ENCODE assay signal across 17 cellular contexts in the genomic region with DNA sequence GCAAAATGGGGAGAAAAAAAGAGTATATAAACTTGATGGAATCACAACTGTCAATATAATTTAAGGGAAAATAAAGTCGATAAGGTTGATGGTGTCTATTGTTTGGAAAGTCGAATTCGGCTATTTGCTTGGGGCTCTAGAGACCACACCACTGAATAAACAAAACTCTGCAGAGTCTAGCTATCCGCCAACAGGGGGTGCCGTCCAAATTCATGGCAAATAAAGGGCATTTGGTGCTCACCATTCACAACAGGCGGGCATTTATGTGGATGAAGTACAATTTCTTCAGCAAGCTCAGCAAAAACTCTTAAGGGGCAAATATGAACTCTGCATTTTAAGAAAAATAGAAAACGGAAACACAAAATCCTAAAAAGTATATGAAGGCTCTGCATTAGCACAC. TPM values are rescaled to one million over a fixed set of nuclear protein-coding genes. Genes with fewer than 3 reads are reported as not detected.
A peak's percentile ranks its signal among the peaks of the same experiment; 100 is the strongest.
DNase-seq lines count a peak whose midpoint lies in the region; ATAC-seq, FAIRE-seq and TF ChIP-seq lines count a peak whose summit lies in the region.
"Had no signal": no experiment of that assay in that cellular context is flagged by ENCODE, and none has a peak within 500 bp of the region (broad histone marks: within the 10 kb centered on the region; RNA-seq: fewer than 3 reads in every experiment).

No MANE protein-coding gene starts in this region.

- TF ChIP-seq POLR2A in H1 (IDR thresholded peaks at IDR 0.05; ENCODE audit: control extremely low read depth in 1 of 2, low read depth in 2 of 2, low read length in 2 of 2): no peak

- no peak overlapping the region for H4K5ac ChIP-seq in H1 (ENCODE audit: insufficient read length, low read depth, low read length)

- POLR2A ChIA-PET in H1 (lab: Charles Lee; ENCODE audit: partially characterized antibody) (no interaction called here), Caco-2 (lab: Charles Lee) (no interaction called here)

- no peaks in the 10 kb centered on the region for H3K79me2 ChIP-seq in H1 (ENCODE audit: control insufficient read depth in 1 of 2, insufficient read depth in 2 of 2, low read length in 2 of 2)

- H2BK5ac ChIP-seq in H1 (ENCODE audit: low read depth, low read length): no peak overlapping the region

- no peaks in the 10 kb centered on the region; the same call in 1 of the 2 replicates for H3K23me2 ChIP-seq in H1 (ENCODE audit: low read depth, low read length)

- 90% methylated on average over 7 of the region's 7 CpGs; no CpG with 5 or more reads in 1 of the 2 experiments for WGBS in H1 (ENCODE audit: extremely low coverage in 1 of 2, insufficient coverage in 1 of 2, insufficient read length in 1 of 2, insufficient replicate concordance in 2 of 2, low coverage in 1 of 2, low lambda C conversion rate in 2 of 2, missing lambda C conversion rate in 1 of 2), 2 experiments

- no peak overlapping the region for H2BK12ac ChIP-seq in H1 (ENCODE audit: low read depth, low read length)

- DNase-seq in NCI-H748 (lab: John Stamatoyannopoulos, UW; ENCODE audit: unreplicated experiment) (peak; percentile 7), NCI-H748 treated with DMSO at 0.1 percent for 48 hours (lab: John Stamatoyannopoulos, UW) (no peak), NCI-H69 (lab: John Stamatoyannopoulos, UW) (peak; percentile 41), H1 (ENCODE audit: low read depth in 1 of 2, low spot score in 2 of 2) (no peak), retinal pigment epithelial cell (ENCODE audit: low read depth) (no peak), epidermal melanocyte (ENCODE audit: insufficient read length, low spot score) (no peak), Caco-2 (no peak)
- DNase-seq: ACHN; activated CD4-positive, alpha-beta T cell treated with anti-CD3 and anti-CD28 coated beads, Interleukin-2, amount 50 U/mL, for 48 hours; activated gamma-delta T cell; natural killer cell; NCI-H1092; NCI-H510A treated with DMSO at 0.1 percent for 48 hours; T-cell; tibial artery had no signal

- H4K20me1 ChIP-seq in H1 (replicated peaks in 1 of 2; ENCODE audit: control insufficient read depth in 1 of 2, insufficient read depth in 2 of 2, low read length in 2 of 2): no peaks in the 10 kb centered on the region

- no peak overlapping the region for H4K8ac ChIP-seq in H1 (ENCODE audit: extremely low read depth, insufficient read depth, low read length)

- H3K36me3 ChIP-seq in H1 (ENCODE audit: control insufficient read depth in 2 of 4, insufficient read depth in 4 of 4, low read length in 3 of 4): no peaks in the 10 kb centered on the region
- H3K36me3 ChIP-seq in Caco-2 (ENCODE audit: control insufficient read depth, insufficient read depth, low read length): no peaks in the 10 kb centered on the region
- H3K36me3 ChIP-seq: tibial artery had no signal

- H3K27me3 Mint-ChIP-seq in Caco-2 (ENCODE audit: insufficient read depth, unreplicated experiment): peaks cover 5% of the 10 kb centered on the region
- H3K27me3 Mint-ChIP-seq: central memory CD8-positive, alpha-beta T cell; T-cell had no signal

- H2AK5ac ChIP-seq in H1 (ENCODE audit: low read depth, low read length): no peak overlapping the region

- no TSS peak for BruUV-seq in Caco-2 (replicated peaks; lab: Mats Ljungman, UMichigan)

- no peak overlapping the region for H3K4me2 ChIP-seq in H1 (ENCODE audit: insufficient read depth in 1 of 2, low read depth in 2 of 2, low read length in 2 of 2)

- no peak for ATAC-seq in HG03196 (IDR thresholded peaks at IDR 0.05; ENCODE audit: unreplicated experiment)
- ATAC-seq: natural killer cell, T-cell had no signal

- no peak overlapping the region for H3K9ac ChIP-seq in H1 (replicated peaks in 1 of 4; ENCODE audit: extremely low read depth in 1 of 4, low read depth in 3 of 4, low read length in 3 of 4)

- TF ChIP-seq EP300 in H1 (IDR thresholded peaks at IDR 0.05; ENCODE audit: borderline replicate concordance in 1 of 2, low read depth in 2 of 2, low read length in 2 of 2): no peak

- CTCF ChIA-PET in H1 (lab: Charles Lee; ENCODE audit: partially characterized antibody) (interaction anchor here (0.5 to 3.3 kb wide), 24 partner anchors 9 to 1430 kb away, joined by 3 to 21 read pairs (median 3); no protein-coding TSS in a partner anchor), Caco-2 (lab: Charles Lee) (interaction anchor here (1.6 kb wide), 1 partner anchor 809 kb away, joined by 6 read pairs; no protein-coding TSS in a partner anchor)

- H3K27ac Mint-ChIP-seq in Caco-2 (ENCODE audit: unreplicated experiment): no peak overlapping the region
- H3K27ac Mint-ChIP-seq: natural killer cell, T-cell had no signal

- H3K4me3 ChIP-seq in H1 (ENCODE audit: extremely low read depth in 1 of 4, insufficient read depth in 2 of 4, low read depth in 3 of 4, low read length in 4 of 4) (no peak overlapping the region), retinal pigment epithelial cell (ENCODE audit: low read length) (no peak overlapping the region), Caco-2 (ENCODE audit: low read depth, low read length) (no peak overlapping the region)
- H3K4me3 ChIP-seq: tibial artery had no signal

- H3K4me1 ChIP-seq in H1 (replicated peaks in 1 of 4; ENCODE audit: control insufficient read depth in 3 of 4, insufficient read depth in 4 of 4, low read length in 3 of 4) (no peaks in the 10 kb centered on the region), Caco-2 (no peaks in the 10 kb centered on the region)
- H3K4me1 ChIP-seq: tibial artery had no signal

- no peak overlapping the region for H3K23ac ChIP-seq in H1 (ENCODE audit: insufficient read length)

- H3K27ac ChIP-seq in H1 (ENCODE audit: low read depth, low read length): no peak overlapping the region
- H3K27ac ChIP-seq: tibial artery had no signal

- no peaks in the 10 kb centered on the region for H3K9me3 ChIP-seq in H1 (ENCODE audit: insufficient read depth in 2 of 2, low read depth in 1 of 2, low read length in 1 of 2)
- H3K9me3 ChIP-seq in Caco-2: no peaks in the 10 kb centered on the region
- H3K9me3 ChIP-seq: tibial artery had no signal

- H2BK20ac ChIP-seq in H1 (ENCODE audit: low read length): no peak overlapping the region

- TF ChIP-seq CTCF in H1 (IDR thresholded peaks at IDR 0.05; ENCODE audit: control extremely low read depth in 1 of 3, insufficient read depth in 1 of 3, low read depth in 1 of 3, low read length in 3 of 3) (peak; percentile 36 to 52 (median 49)), retinal pigment epithelial cell (conservative IDR thresholded peaks at IDR 0.05; ENCODE audit: low read depth, low read length) (peak; percentile 33), Caco-2 (IDR thresholded peaks at IDR 0.05; ENCODE audit: insufficient read depth in 1 of 2, low read depth in 1 of 2, low read length in 1 of 2, severe bottlenecking in 1 of 2, unreplicated experiment in 1 of 2) (no peak)

- H3K79me1 ChIP-seq in H1 (ENCODE audit: low read depth, low read length): no peaks in the 10 kb centered on the region

- no peak overlapping the region for H2BK120ac ChIP-seq in H1 (replicated peaks; ENCODE audit: low read depth, low read length)

- H3K4me1 Mint-ChIP-seq in Caco-2 (ENCODE audit: low read depth, unreplicated experiment): no peaks in the 10 kb centered on the region
- H3K4me1 Mint-ChIP-seq: central memory CD8-positive, alpha-beta T cell; natural killer cell; T-cell had no signal

- no peak overlapping the region for H2BK15ac ChIP-seq in H1 (ENCODE audit: low read length)

- H2AFZ ChIP-seq in H1 (ENCODE audit: low read length): no peak overlapping the region

- H3K14ac ChIP-seq in H1 (ENCODE audit: insufficient read length): no peak overlapping the region

- no peak overlapping the region for H3K56ac ChIP-seq in H1 (replicated peaks; ENCODE audit: insufficient read length, low read depth, low read length)

- no peaks in the 10 kb centered on the region for H3K36me3 Mint-ChIP-seq in Caco-2 (ENCODE audit: insufficient read depth, unreplicated experiment)
- H3K36me3 Mint-ChIP-seq: natural killer cell, T-cell had no signal

- H4K91ac ChIP-seq in H1 (replicated peaks; ENCODE audit: insufficient read length, low read length): no peak overlapping the region

- H3K4ac ChIP-seq in H1 (replicated peaks; ENCODE audit: insufficient read length, low read depth, low read length): no peak overlapping the region

- H3K4me3 Mint-ChIP-seq in Caco-2 (ENCODE audit: unreplicated experiment): no peak overlapping the region
- H3K4me3 Mint-ChIP-seq: central memory CD8-positive, alpha-beta T cell; natural killer cell; T-cell had no signal

- intact Hi-C loops in Caco-2 (cut with micrococcal nuclease; ENCODE audit: unreplicated experiment): loop anchor here (5.0 kb wide), 2 partner anchors 149 to 529 kb away; partner anchors contain the start of genes GNAI1 and GNAT3

- H3K27me3 ChIP-seq in H1 (replicated peaks in 1 of 4; ENCODE audit: control insufficient read depth in 3 of 4, extremely low read depth in 1 of 4, insufficient read depth in 3 of 4, low read length in 3 of 4) (no peaks in the 10 kb centered on the region), Caco-2 (replicated peaks; ENCODE audit: control insufficient read depth, insufficient read depth, low read length) (no peaks in the 10 kb centered on the region)
- H3K27me3 ChIP-seq: tibial artery had no signal

- TF ChIP-seq RAD21 in H1 (IDR thresholded peaks at IDR 0.05 in 1 of 2, conservative IDR thresholded peaks at IDR 0.05 in 1 of 2; ENCODE audit: low read depth in 2 of 2, low read length in 2 of 2): peak; percentile 27 to 47; a peak in 3 of 4 replicates

- no peaks in the 10 kb centered on the region for H3K9me3 Mint-ChIP-seq in Caco-2 (ENCODE audit: unreplicated experiment)
- H3K9me3 Mint-ChIP-seq: natural killer cell, T-cell had no signal

- no peak for FAIRE-seq in H1 (lab: Jason Lieb, UNC)

- H3K18ac ChIP-seq in H1 (ENCODE audit: extremely low read depth, low read length): no peak overlapping the region

TF ChIP-seq in H1, 55 proteins besides CTCF, POLR2A, EP300 and RAD21 (continues in another document):
- TF ChIP-seq, protein P1, sequence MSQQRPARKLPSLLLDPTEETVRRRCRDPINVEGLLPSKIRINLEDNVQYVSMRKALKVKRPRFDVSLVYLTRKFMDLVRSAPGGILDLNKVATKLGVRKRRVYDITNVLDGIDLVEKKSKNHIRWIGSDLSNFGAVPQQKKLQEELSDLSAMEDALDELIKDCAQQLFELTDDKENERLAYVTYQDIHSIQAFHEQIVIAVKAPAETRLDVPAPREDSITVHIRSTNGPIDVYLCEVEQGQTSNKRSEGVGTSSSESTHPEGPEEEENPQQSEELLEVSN (IDR thresholded peaks at IDR 0.05): no peak
- no peak for TF ChIP-seq PHF8 (conservative IDR thresholded peaks at IDR 0.05; ENCODE audit: low read depth, low read length)
- TF ChIP-seq NANOG (IDR thresholded peaks at IDR 0.05; ENCODE audit: insufficient read depth, low read depth, low read length, poor library complexity, severe bottlenecking): no peak

RNA-seq across cellular contexts. Expression of gene CD36, which starts 23.3 kb away (rescaled TPM):
- 0.60 and 1.5 TPM in 2 replicates for total RNA-seq in H1 (2021; fragmentation: NEBNext Ultra II Directional; extraction: Animal tissue kit (Norgen Biotek cat#: 25700))
- polyA plus RNA-seq in H1 (2011; rRNA removed): 0.13 and 0.33 TPM in 2 replicates
- 0.32 TPM for polyA plus RNA-seq in H1 (2011; cell fraction: cytosol; rRNA removed)
- 0.33 TPM for polyA plus RNA-seq in H1 (2011; cell fraction: nucleus; rRNA removed)
- polyA plus RNA-seq in H1 (2012, experiment 1 of 2): 0.68 to 2.3 TPM (median 1.5 TPM) in 4 replicates
- polyA plus RNA-seq in H1 (2012, experiment 2 of 2): 0.37 TPM
- 0.32 TPM for polyA plus RNA-seq in H1 (2013, experiment 1 of 2)
- 0.46 TPM for polyA plus RNA-seq in H1 (2013, experiment 2 of 2)
- 0.66 and 3.1 TPM in 2 replicates for polyA minus RNA-seq in H1 (2011; rRNA and poly(A)+ RNA removed)
- polyA minus RNA-seq in H1 (2011; cell fraction: cytosol; rRNA and poly(A)+ RNA removed): not detected
- 0.50 TPM for polyA minus RNA-seq in H1 (2011; cell fraction: nucleus; rRNA and poly(A)+ RNA removed)
- total RNA-seq in Caco-2 (2022): not detected in 2 replicates

Comparison
In these comparisons a context has a peak if more than half of its experiments do, and no peak if none do; other contexts are left out.
1. DNase-seq: peak in NCI-H748 (single experiment) and NCI-H69 (single experiment); none in NCI-H748 treated with DMSO at 0.1 percent for 48 hours (single experiment), H1 (0 of 2), retinal pigment epithelial cell (single experiment), epidermal melanocyte (single experiment) and Caco-2 (0 of 2).
2. CTCF ChIP-seq: peak in H1 (3 of 3) and retinal pigment epithelial cell (single experiment); none in Caco-2 (0 of 2).